In the genomic region with DNA sequence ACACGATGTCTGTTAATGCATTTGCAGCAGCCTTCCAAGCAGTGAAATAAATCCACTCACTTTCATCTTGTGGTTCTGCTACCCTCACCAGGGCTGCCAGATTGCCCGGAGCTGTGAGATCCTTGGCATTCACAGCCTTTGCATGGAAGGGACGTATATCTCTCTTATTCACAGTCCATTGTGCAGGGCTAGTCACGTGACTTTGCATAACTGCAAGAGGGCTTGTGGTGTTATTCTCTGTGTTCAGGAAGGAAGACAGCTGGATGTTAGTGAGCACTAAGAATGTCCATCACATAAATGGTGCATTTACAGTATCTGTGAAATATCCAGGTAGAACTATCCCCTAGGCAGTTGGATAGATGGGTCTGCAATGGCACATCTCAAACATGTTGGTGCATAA, we compare ENCODE assay signal across 20 cellular contexts.
"Had no signal": no experiment of that assay in that cellular context is flagged by ENCODE, and none has a peak within 500 bp of the region (broad histone marks: within the 10 kb centered on the region; RNA-seq: fewer than 3 reads in every experiment).

No MANE protein-coding gene starts in this region.

- DNase-seq: esophagus squamous epithelium; foreskin fibroblast; kidney; left cardiac atrium; left ventricle myocardium superior; mesendoderm; naive B cell; psoas muscle; retina; spleen; stimulated activated CD4-positive, alpha-beta T cell treated with anti-CD3 and anti-CD28 coated beads, Interleukin-15, amount 100 ng/mL, for 24 hours; stimulated activated CD4-positive, alpha-beta T cell treated with anti-CD3 and anti-CD28 coated beads, Interleukin-1b, Interleukin-23, amount 100 ng/mL, for 48 hours; stimulated activated CD4-positive, alpha-beta T cell treated with anti-CD3 and anti-CD28 coated beads, Interleukin-4, amount 100 ng/mL, for 4 hours; stimulated activated naive CD4-positive, alpha-beta T cell; trophoblast cell; uterus had no signal

- H3K4me2 ChIP-seq: hepatocyte had no signal

- H3K4me3 ChIP-seq: esophagus squamous epithelium, hepatocyte, lung, psoas muscle, spleen, uterus had no signal

- H3K4me1 Mint-ChIP-seq: naive B cell, nephron had no signal

- H3K27me3 ChIP-seq: esophagus squamous epithelium, neutrophil, uterus had no signal

- H3K36me3 Mint-ChIP-seq: naive B cell had no signal

- FAIRE-seq: kidney had no signal

- H3K27ac Mint-ChIP-seq: naive B cell, nephron had no signal

- H3K4me1 ChIP-seq: esophagus squamous epithelium, psoas muscle, spleen, uterus had no signal

- H3K9me3 ChIP-seq: esophagus squamous epithelium, neutrophil, psoas muscle, spleen, uterus had no signal

- H3K36me3 ChIP-seq: esophagus squamous epithelium, neutrophil, spleen, uterus had no signal

- H3K79me2 ChIP-seq: hepatocyte had no signal

- H2AFZ ChIP-seq: hepatocyte had no signal

- H3K4me3 Mint-ChIP-seq: naive B cell, nephron had no signal

- H3K27ac ChIP-seq: esophagus squamous epithelium, hepatocyte, neutrophil, psoas muscle, spleen, uterus had no signal
